In genomic region chr4:15116509-15117079, GRCh38 we compare ENCODE assay signal across 15 cellular contexts.
DNase-seq lines count a peak whose midpoint lies in the region; ATAC-seq and TF ChIP-seq lines count a peak whose summit lies in the region.
"Had no signal": no experiment of that assay in that cellular context is flagged by ENCODE, and none has a peak within 500 bp of the region (broad histone marks: within the 10 kb centered on the region; RNA-seq: fewer than 3 reads in every experiment).

No MANE protein-coding gene starts in this region.

- H3K4me3 Mint-ChIP-seq in nephron: no peak overlapping the region
- H3K4me3 Mint-ChIP-seq: B cell; CD4-positive, alpha-beta T cell; GM23338 had no signal

- H3K4me1 ChIP-seq in body of pancreas: peaks cover 14% of the 10 kb centered on the region

- TF ChIP-seq CTCF in body of pancreas (IDR thresholded peaks at IDR 0.05): no peak
- no peak for TF ChIP-seq CTCF in nephron (IDR thresholded peaks at IDR 0.05; ENCODE audit: unreplicated experiment in 3 of 3)

- no peaks in the 10 kb centered on the region for H3K4me1 Mint-ChIP-seq in nephron
- H3K4me1 Mint-ChIP-seq: B cell, GM23338 had no signal

- ATAC-seq in body of pancreas: peak; percentile 45
- ATAC-seq: GM23338 had no signal

- peak overlapping the region in 2 of 3 experiments; percentile 44 to 67 for H3K27ac Mint-ChIP-seq in nephron
- H3K27ac Mint-ChIP-seq: B cell; CD4-positive, alpha-beta T cell; GM23338 had no signal

- H3K27me3 Mint-ChIP-seq in nephron (ENCODE audit: low read depth): no peaks in the 10 kb centered on the region

- peak; percentile 31 for DNase-seq in Caki2 (ENCODE audit: low read depth)
- no peak for DNase-seq in body of pancreas
- peak; percentile 89 for DNase-seq in kidney tubule cell (ENCODE audit: low spot score)
- DNase-seq in activated T-cell treated with anti-CD3 and anti-CD28 coated beads for 4 hours: no peak
- DNase-seq in NCI-H82 treated with DMSO at 0.1 percent for 48 hours (lab: John Stamatoyannopoulos, UW; ENCODE audit: unreplicated experiment): no peak
- no peak for DNase-seq in DMS153 treated with DMSO at 0.1 percent for 48 hours (lab: John Stamatoyannopoulos, UW; ENCODE audit: unreplicated experiment)
- no peak for DNase-seq in NCI-H2081 (lab: John Stamatoyannopoulos, UW)
- DNase-seq: C1 segment of cervical spinal cord; CD4-positive, alpha-beta T cell; DMS79 treated with DMSO at 0.1 percent for 48 hours; EL; H7 had no signal

- 14 to 28% methylated on average over 2 of the region's 2 CpGs for WGBS in body of pancreas, 2 donors

- TF ChIP-seq POLR2A in body of pancreas (IDR thresholded peaks at IDR 0.05): no peak

- no peaks in the 10 kb centered on the region for H3K36me3 Mint-ChIP-seq in nephron (ENCODE audit: low read depth)

- H3K9me3 Mint-ChIP-seq in nephron: peaks cover 17% of the 10 kb centered on the region

- in situ Hi-C loops in Caki2 (cut with HindIII; ENCODE audit: low pct_unique_long_range_greater_than_20kb, low sequenced_read_pairs): no loop called here

- peaks cover 0 to 4% (median 0%) of the 10 kb centered on the region in 3 donors for H3K9me3 ChIP-seq in body of pancreas

- intact Hi-C loops in body of pancreas (cut with DNase I): no loop called here

- no peak overlapping the region for H3K4me3 ChIP-seq in body of pancreas
- H3K4me3 ChIP-seq: GM23338 had no signal

- H3K27ac ChIP-seq in body of pancreas: peak overlapping the region in 1 of 4 donors; percentile 27

- H3K36me3 ChIP-seq in body of pancreas (replicated peaks in 1 of 2; ENCODE audit: insufficient read depth in 1 of 2, low read depth in 2 of 2): no peaks in the 10 kb centered on the region

- H3K27me3 ChIP-seq in body of pancreas: no peaks in the 10 kb centered on the region

Comparison
In these comparisons a context has a peak if more than half of its experiments do, and no peak if none do; other contexts are left out.
1. DNase-seq: peak in Caki2 (single experiment) and kidney tubule cell (single experiment); none in body of pancreas (0 of 4), activated T-cell treated with anti-CD3 and anti-CD28 coated beads for 4 hours (single experiment), NCI-H82 treated with DMSO at 0.1 percent for 48 hours (single experiment), DMS153 treated with DMSO at 0.1 percent for 48 hours (single experiment) and NCI-H2081 (0 of 2).